Comparison of ENCODE assay signal across 1 cellular context in genomic region chr2:74991977-74992376, GRCh38.
TF ChIP-seq lines count a peak whose summit lies in the region.

No MANE protein-coding gene starts in this region.

TF ChIP-seq in WTC11, 78 proteins besides CTCF, POLR2A, EP300 and RAD21 (continued from another document):
- TF ChIP-seq ZNF512 (CRISPR knock-in tag; IDR thresholded peaks at IDR 0.05; ENCODE audit: borderline replicate concordance) (no peak), ESRRA (CRISPR knock-in tag; IDR thresholded peaks at IDR 0.05; ENCODE audit: borderline replicate concordance) (no peak)
TF ChIP-seq in WTC11: peak in this region for 0.
